Comparison of ENCODE assay signal across 19 cellular contexts in the genomic region with DNA sequence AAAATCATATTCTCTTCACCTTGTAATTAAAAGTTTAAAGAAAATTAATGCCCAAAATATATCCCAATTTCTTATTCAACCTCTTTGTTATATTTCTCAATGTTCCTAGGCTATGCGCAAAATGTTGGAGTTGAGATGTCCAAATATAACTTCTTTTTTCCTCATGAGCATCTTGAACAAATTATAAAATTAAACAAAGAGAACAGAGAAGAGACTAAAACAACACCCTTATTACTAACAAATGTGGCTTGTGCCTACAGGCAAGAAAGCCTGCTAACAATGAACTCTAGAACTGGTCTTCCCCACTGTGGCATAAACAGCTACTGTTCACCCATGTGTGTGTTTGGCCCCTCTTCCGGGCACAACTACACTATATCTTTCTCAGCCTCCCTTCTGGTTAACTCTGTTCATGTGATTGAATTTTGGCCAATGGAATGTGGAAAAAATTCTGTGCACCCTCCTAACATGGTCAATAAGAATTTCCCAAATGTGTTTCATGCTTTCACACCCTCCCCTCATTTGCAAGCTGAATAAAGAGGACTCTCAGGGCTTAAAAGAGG.
A peak's percentile ranks its signal among the peaks of the same experiment; 100 is the strongest.
DNase-seq lines count a peak whose midpoint lies in the region; ATAC-seq and TF ChIP-seq lines count a peak whose summit lies in the region.
"Had no signal": no experiment of that assay in that cellular context is flagged by ENCODE, and none has a peak within 500 bp of the region (broad histone marks: within the 10 kb centered on the region; RNA-seq: fewer than 3 reads in every experiment).

No MANE protein-coding gene starts in this region.

- H3K4me2 ChIP-seq in PC-9 = no peak overlapping the region

- H4K20me1 ChIP-seq in PC-9 (ENCODE audit: insufficient read depth) = no peaks in the 10 kb centered on the region

- no peak for TF ChIP-seq CTCF in PC-9 (conservative IDR thresholded peaks at IDR 0.05)

- no peaks in the 10 kb centered on the region for H3K27me3 ChIP-seq in PC-9 (ENCODE audit: insufficient read depth, low read depth)

- H3K36me3 ChIP-seq in PC-9 (ENCODE audit: low read depth) = no peaks in the 10 kb centered on the region

- H3K4me3 ChIP-seq in PC-9 = no peak overlapping the region

- BruUV-seq in PC-9 (replicated peaks; lab: Mats Ljungman, UMichigan) = no TSS peak

- no peaks in the 10 kb centered on the region for H3K9me3 ChIP-seq in PC-9 (ENCODE audit: insufficient read depth, low read depth)

- H3F3A ChIP-seq in PC-9 (ENCODE audit: insufficient read depth, low read depth) = no peaks in the 10 kb centered on the region

- H3K4me1 ChIP-seq in PC-9 (replicated peaks; ENCODE audit: insufficient read depth) = no peaks in the 10 kb centered on the region

- no peak overlapping the region for H2AFZ ChIP-seq in PC-9

- ATAC-seq in sciatic nerve (peak; percentile 55), GM18511 (IDR thresholded peaks at IDR 0.05; ENCODE audit: unreplicated experiment) (no peak), HG03045 (IDR thresholded peaks at IDR 0.05; ENCODE audit: unreplicated experiment) (no peak)
- ATAC-seq: HCT116 had no signal

- DNase-seq in COLO829 (ENCODE audit: low spot score) (peak; percentile 37), caudate nucleus (lab: John Stamatoyannopoulos, UW) (peak in 6 of 61 donors; percentile 7 to 29 (median 17)), globus pallidus (ENCODE audit: low spot score) (peak; percentile 74), sciatic nerve (ENCODE audit: low spot score) (no peak), PC-9 (no peak)
- no peak for DNase-seq in activated CD8-positive, alpha-beta memory T cell treated with anti-CD3 and anti-CD28 coated beads, Interleukin-2, amount 50 U/mL, for 4 hours
- DNase-seq: AML-193, DMS 273 treated with DMSO at 0.1 percent for 48 hours, GDM1, GOT3, NCI-H1105 treated with DMSO at 0.1 percent for 48 hours, NCI-H1694, NCI-H2081 treated with DMSO at 0.1 percent for 48 hours, NCI-H510A, NCI-H748 treated with DMSO at 0.1 percent for 48 hours, SHP77 had no signal

- no peaks in the 10 kb centered on the region for H3K79me2 ChIP-seq in PC-9 (ENCODE audit: low read depth)

- intact Hi-C loops in sciatic nerve (cut with DNase I) = no loop called here
- intact Hi-C loops in PC-9 (cut with micrococcal nuclease; ENCODE audit: unreplicated experiment) = no loop called here

- no peaks in the 10 kb centered on the region for H3K9me2 ChIP-seq in PC-9 (ENCODE audit: insufficient read depth)

- POLR2A ChIA-PET in PC-9 (lab: Charles Lee; ENCODE audit: unreplicated experiment) = no interaction called here

- CTCF ChIA-PET in PC-9 (lab: Charles Lee) = no interaction called here

- H3K27ac ChIP-seq in caudate nucleus (ENCODE audit: low read depth, low read length) = peak overlapping the region; percentile 39
- no peak overlapping the region for H3K27ac ChIP-seq in PC-9

Comparison
In these comparisons a context has a peak if more than half of its experiments do, and no peak if none do; other contexts are left out.
1. DNase-seq: peak in COLO829 (single experiment) and globus pallidus (single experiment); none in sciatic nerve (single experiment), activated CD8-positive, alpha-beta memory T cell treated with anti-CD3 and anti-CD28 coated beads, Interleukin-2, amount 50 U/mL, for 4 hours (single experiment) and PC-9 (0 of 2).